Comparison of ENCODE assay signal across 22 cellular contexts in the genomic region with DNA sequence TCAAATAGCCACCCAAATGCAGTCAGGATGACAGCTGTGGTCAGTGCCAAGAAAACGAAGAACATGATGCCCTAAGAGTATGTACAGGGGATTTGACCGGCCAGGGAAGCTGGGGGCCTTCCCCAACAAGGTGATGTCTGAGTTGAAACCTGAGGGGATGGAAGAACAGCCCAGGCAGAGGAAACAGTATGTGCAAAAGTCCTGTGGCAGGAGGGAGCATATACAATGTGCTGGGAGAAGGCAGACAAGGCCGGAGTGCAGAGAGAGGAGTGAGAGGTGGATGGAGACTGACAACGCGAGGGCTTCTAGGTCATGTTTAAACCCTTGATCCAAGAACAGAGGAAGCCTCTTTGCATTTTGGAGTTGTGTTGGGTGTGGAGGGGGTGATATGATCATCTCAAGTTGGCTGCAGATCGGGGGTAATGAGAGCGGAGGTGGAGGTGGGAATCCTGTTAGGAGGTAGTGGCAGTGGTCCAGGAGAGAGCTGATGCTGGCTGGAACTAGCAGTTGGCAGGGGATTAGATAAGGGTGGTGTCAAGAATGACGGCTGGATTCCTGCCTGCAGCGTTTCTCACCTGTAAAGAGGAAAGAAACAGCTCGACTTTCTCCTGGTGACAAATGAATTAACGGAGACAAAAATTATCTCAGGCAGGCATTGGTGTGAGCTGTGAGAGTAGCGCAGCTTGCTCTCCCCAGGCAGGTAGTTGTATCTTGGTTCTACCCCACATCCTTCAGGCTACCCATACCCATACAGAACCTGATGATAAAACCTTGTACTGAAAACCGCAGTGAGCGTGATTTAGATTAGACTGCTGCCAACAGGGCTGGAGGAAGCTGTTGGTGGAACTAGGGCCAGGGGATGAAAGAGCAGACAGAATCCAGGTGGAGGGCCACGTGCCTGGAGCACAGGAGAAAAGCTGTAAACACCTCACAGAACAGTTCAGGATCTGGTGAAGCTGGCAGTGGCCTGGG. TPM values are rescaled to one million over a fixed set of nuclear protein-coding genes. Genes with fewer than 3 reads are reported as not detected.
A peak's percentile ranks its signal among the peaks of the same experiment; 100 is the strongest.
DNase-seq lines count a peak whose midpoint lies in the region; ATAC-seq and TF ChIP-seq lines count a peak whose summit lies in the region.
"Had no signal": no experiment of that assay in that cellular context is flagged by ENCODE, and none has a peak within 500 bp of the region (broad histone marks: within the 10 kb centered on the region; RNA-seq: fewer than 3 reads in every experiment).

No MANE protein-coding gene starts in this region.

- no peak overlapping the region for H3K9ac ChIP-seq in neural progenitor cell
- H3K9ac ChIP-seq: BLaER1 treated with 17β-estradiol and CSF1 and Interleukin-3, amounts not matched to agents 10 nM and 100 nM; GM23248 had no signal

- H3K4me1 Mint-ChIP-seq in brain (peaks cover 18% of the 10 kb centered on the region), neural progenitor cell (peaks cover 15% of the 10 kb centered on the region), GM23338 (peaks cover 28% of the 10 kb centered on the region)

- H3K36me3 ChIP-seq in HEK293 (ENCODE audit: control insufficient read depth in 2 of 2, insufficient read depth in 1 of 2, low read length in 2 of 2) (no peaks in the 10 kb centered on the region), neural progenitor cell (no peaks in the 10 kb centered on the region), GM23338 (ENCODE audit: insufficient read depth) (no peaks in the 10 kb centered on the region)
- H3K36me3 ChIP-seq: BLaER1 treated with 17β-estradiol and CSF1 and Interleukin-3, amounts not matched to agents 10 nM and 100 nM had no signal

- H3K4me3 ChIP-seq in HEK293 (ENCODE audit: low read depth, low read length) (no peak overlapping the region), neural progenitor cell (no peak overlapping the region), GM23338 (no peak overlapping the region)
- no peak overlapping the region for H3K4me3 ChIP-seq in Jurkat, Clone E6-1 (ENCODE audit: low read length)
- H3K4me3 ChIP-seq: BLaER1 treated with 17β-estradiol and CSF1 and Interleukin-3, amounts not matched to agents 10 nM and 100 nM; GM23248; SK-N-MC had no signal

- H3K27ac ChIP-seq in HEK293 (ENCODE audit: extremely low read depth, low read depth, low read length) = no peak overlapping the region
- H3K27ac ChIP-seq in neural progenitor cell = no peak overlapping the region
- no peak overlapping the region for H3K27ac ChIP-seq in GM23338 (ENCODE audit: low read depth)
- H3K27ac ChIP-seq: BLaER1 treated with 17β-estradiol and CSF1 and Interleukin-3, amounts not matched to agents 10 nM and 100 nM; SK-N-MC had no signal

- H3K79me2 ChIP-seq in neural progenitor cell (ENCODE audit: low read depth) (no peaks in the 10 kb centered on the region), GM23338 (replicated peaks; ENCODE audit: insufficient read depth) (no peaks in the 10 kb centered on the region)

- H3K9me3 Mint-ChIP-seq in brain = peaks cover 0 to 9% (median 3%) of the 10 kb centered on the region in 5 experiments
- no peaks in the 10 kb centered on the region for H3K9me3 Mint-ChIP-seq in neural progenitor cell
- H3K9me3 Mint-ChIP-seq in GM23338 = no peaks in the 10 kb centered on the region
- H3K9me3 Mint-ChIP-seq: CD8-positive, alpha-beta T cell had no signal

- H3K27me3 ChIP-seq in neural progenitor cell = peaks cover 2% of the 10 kb centered on the region
- H3K27me3 ChIP-seq in GM23338 (ENCODE audit: insufficient read depth) = no peaks in the 10 kb centered on the region

- ATAC-seq in GM21367 (IDR thresholded peaks at IDR 0.05; ENCODE audit: unreplicated experiment) (no peak), GM23338 (no peak)
- ATAC-seq: CD8-positive, alpha-beta T cell; HCT116 had no signal

- H3K27ac Mint-ChIP-seq in brain (peak overlapping the region in 3 of 5 experiments; percentile 59 to 88 (median 71)), neural progenitor cell (no peak overlapping the region), GM23338 (no peak overlapping the region)
- H3K27ac Mint-ChIP-seq: CD8-positive, alpha-beta T cell had no signal

- H3K4me2 ChIP-seq in neural progenitor cell (no peak overlapping the region), GM23338 (no peak overlapping the region)

- H2AFZ ChIP-seq in neural progenitor cell (replicated peaks) = no peak overlapping the region
- no peak overlapping the region for H2AFZ ChIP-seq in GM23338
- H2AFZ ChIP-seq: GM23248 had no signal

- no peaks in the 10 kb centered on the region for H3K9me3 ChIP-seq in HEK293 (ENCODE audit: control insufficient read depth, insufficient read depth, low read depth, low read length)
- no peaks in the 10 kb centered on the region for H3K9me3 ChIP-seq in neural progenitor cell (ENCODE audit: low read depth)
- H3K9me3 ChIP-seq: BLaER1 treated with 17β-estradiol and CSF1 and Interleukin-3, amounts not matched to agents 10 nM and 100 nM had no signal

- H3K36me3 Mint-ChIP-seq in brain = no peaks in the 10 kb centered on the region
- no peaks in the 10 kb centered on the region for H3K36me3 Mint-ChIP-seq in neural progenitor cell
- no peaks in the 10 kb centered on the region for H3K36me3 Mint-ChIP-seq in GM23338 (ENCODE audit: low read depth)
- H3K36me3 Mint-ChIP-seq: CD8-positive, alpha-beta T cell had no signal

- no peak for TF ChIP-seq CTCF in HEK293 (tag by site-specific recombination; IDR thresholded peaks at IDR 0.05)
- no peak for TF ChIP-seq CTCF in brain (conservative IDR thresholded peaks at IDR 0.05)
- TF ChIP-seq CTCF in neural progenitor cell (IDR thresholded peaks at IDR 0.05) = no peak
- TF ChIP-seq CTCF in GM23338 (conservative IDR thresholded peaks at IDR 0.05; ENCODE audit: low read depth in 2 of 2) = no peak

- no peaks in the 10 kb centered on the region for H3K9me2 ChIP-seq in GM23338 (ENCODE audit: insufficient read depth)

- peak; percentile 67 for DNase-seq in Jurkat, Clone E6-1 (ENCODE audit: low read depth, low spot score)
- DNase-seq in neural progenitor cell (ENCODE audit: low spot score) (no peak), GM23338 (ENCODE audit: low spot score) (no peak), kidney glomerular epithelial cell (lab: John Stamatoyannopoulos, UW) (no peak)
- DNase-seq: Calu3; CD8-positive, alpha-beta T cell; GF-D8; GM23248; KBM-7; MV-4-11; NCI-H1417 treated with DMSO at 0.1 percent for 48 hours; NCI-H187 treated with DMSO at 0.1 percent for 48 hours; NCI-H2227 treated with DMSO at 0.1 percent for 48 hours; NCI-H526 treated with DMSO at 0.1 percent for 48 hours; OCI-M1; SHP77 had no signal

- H3K27me3 Mint-ChIP-seq in brain (peaks cover 51% of the 10 kb centered on the region), neural progenitor cell (ENCODE audit: insufficient read depth, low read depth) (peaks cover 15% of the 10 kb centered on the region), GM23338 (ENCODE audit: insufficient read depth, low read depth, poor library complexity) (peaks cover 15% of the 10 kb centered on the region)

- POLR2A ChIA-PET in HEK293 (lab: Yijun Ruan, JAX) = interaction anchor here (0.7 kb wide), 1 partner anchor 188 kb away, joined by 7 read pairs; no protein-coding TSS in a partner anchor

- H4K20me1 ChIP-seq in neural progenitor cell (ENCODE audit: low read depth) (no peaks in the 10 kb centered on the region), GM23338 (replicated peaks; ENCODE audit: insufficient read depth) (no peaks in the 10 kb centered on the region)
- H4K20me1 ChIP-seq: BLaER1 treated with 17β-estradiol and CSF1 and Interleukin-3, amounts not matched to agents 10 nM and 100 nM had no signal

- CTCF ChIA-PET in HEK293 (lab: Yijun Ruan, JAX) = interaction anchor here (0.6 to 4.0 kb wide), 6 partner anchors 10 to 112 kb away, joined by 3 to 30 read pairs (median 6); no protein-coding TSS in a partner anchor

- H3K4me1 ChIP-seq in HEK293 (ENCODE audit: control insufficient read depth, insufficient read depth, low read length) (no peaks in the 10 kb centered on the region; the same call in 1 of the 2 replicates), neural progenitor cell (peaks cover 10% of the 10 kb centered on the region), GM23338 (ENCODE audit: insufficient read depth) (peaks cover 12% of the 10 kb centered on the region)

- no peaks in the 10 kb centered on the region for H3F3A ChIP-seq in neural progenitor cell (ENCODE audit: low read depth)
- H3F3A ChIP-seq in GM23338 (replicated peaks; ENCODE audit: low read depth) = no peaks in the 10 kb centered on the region

- H3K4me3 Mint-ChIP-seq in brain (peak overlapping the region in 1 of 5 experiments; percentile 23), neural progenitor cell (peak overlapping the region; percentile 42), GM23338 (no peak overlapping the region)
- H3K4me3 Mint-ChIP-seq: CD8-positive, alpha-beta T cell had no signal

TF ChIP-seq in HEK293, 187 proteins besides CTCF, POLR2A, EP300 and RAD21:
- TF ChIP-seq ZNF623 (tag by site-specific recombination; IDR thresholded peaks at IDR 0.05) (peak; percentile 92), GLIS2 (tag by site-specific recombination; IDR thresholded peaks at IDR 0.05) (no peak), EGR2 (tag by site-specific recombination; IDR thresholded peaks at IDR 0.05; ENCODE audit: low read depth) (0 out of 2 replicates have a peak, but pooled peaks have one; percentile 49)

TF ChIP-seq in GM23338, 12 proteins besides CTCF, POLR2A, EP300 and RAD21 (continues in another document):
- TF ChIP-seq POLR2AphosphoS5 (IDR thresholded peaks at IDR 0.05; ENCODE audit: low read depth) = no peak
- TF ChIP-seq EZH2 (IDR thresholded peaks at IDR 0.05; ENCODE audit: low read depth, unreplicated experiment) = no peak
- no peak for TF ChIP-seq CREB1 (CRISPR knock-in tag; IDR thresholded peaks at IDR 0.05; ENCODE audit: low read depth)

RNA-seq across cellular contexts. Expression of a gene that starts 37.2 kb away (rescaled TPM):
- 0.92 TPM for polyA plus RNA-seq in Jurkat, Clone E6-1 (2012; ENCODE audit: insufficient read depth, insufficient read length)
- 2.6 TPM for polyA plus RNA-seq in brain (ENCODE audit: insufficient read depth, low read depth, low replicate concordance)
- total RNA-seq in neural progenitor cell (ENCODE audit: low replicate concordance) = 6.6 and 18.4 TPM in 2 replicates
- total RNA-seq in GM23338 (2014; rRNA removed; shearing (Covaris generic)) = 6.8 and 6.9 TPM in 2 replicates
- 2.3 and 2.8 TPM in 2 replicates for polyA plus RNA-seq in GM23338 (2016; fragmentation: Nextera tagmentation; extraction: Ambion mirVana)

RNA-seq across cellular contexts. Expression of a gene that starts 43.2 kb away (rescaled TPM):
- polyA plus RNA-seq in Jurkat, Clone E6-1 (2012; ENCODE audit: insufficient read depth, insufficient read length) = 284 TPM
- polyA plus RNA-seq in brain (ENCODE audit: insufficient read depth, low read depth, low replicate concordance) = 201 TPM
- total RNA-seq in neural progenitor cell (ENCODE audit: low replicate concordance) = 126 and 168 TPM in 2 replicates
- total RNA-seq in GM23338 (2014; rRNA removed; shearing (Covaris generic)) = 211 and 215 TPM in 2 replicates
- 172 and 194 TPM in 2 replicates for polyA plus RNA-seq in GM23338 (2016; fragmentation: Nextera tagmentation; extraction: Ambion mirVana)

Comparison
In these comparisons a context has a peak if more than half of its experiments do, and no peak if none do; other contexts are left out.
1. H3K27ac Mint-ChIP-seq: peak in brain (3 of 5); none in neural progenitor cell (single experiment) and GM23338 (single experiment).